Comparison of ENCODE assay signal across 15 cellular contexts in genomic region chrX:155577682-155578081, GRCh38. TPM values are rescaled to one million over a fixed set of nuclear protein-coding genes. Genes with fewer than 3 reads are reported as not detected.
DNase-seq lines count a peak whose midpoint lies in the region; ATAC-seq and TF ChIP-seq lines count a peak whose summit lies in the region.
"Had no signal": no experiment of that assay in that cellular context is flagged by ENCODE, and none has a peak within 500 bp of the region (broad histone marks: within the 10 kb centered on the region; RNA-seq: fewer than 3 reads in every experiment).

No MANE protein-coding gene starts in this region.

- H3K27ac ChIP-seq in caudate nucleus (ENCODE audit: low read depth, low read length) (no peak overlapping the region), trophoblast cell (ENCODE audit: low read depth, low read length) (no peak overlapping the region)
- H3K27ac ChIP-seq: BLaER1 treated with 17β-estradiol and CSF1 and Interleukin-3, amounts not matched to agents 10 nM and 100 nM; colonic mucosa; esophagus squamous epithelium had no signal

- H3K4me1 Mint-ChIP-seq in effector memory CD8-positive, alpha-beta T cell (ENCODE audit: low read depth in 2 of 2): peaks cover 6 to 20% of the 10 kb centered on the region in 2 donors

- no peaks in the 10 kb centered on the region for H4K20me1 ChIP-seq in Loucy (ENCODE audit: insufficient read depth, low read length, poor library complexity, severe bottlenecking)

- no peaks in the 10 kb centered on the region for H3K36me3 ChIP-seq in GM06990 (ENCODE audit: control insufficient read depth, insufficient read depth, low read length)
- H3K36me3 ChIP-seq in Loucy (ENCODE audit: insufficient read depth, low read length): no peaks in the 10 kb centered on the region
- no peaks in the 10 kb centered on the region for H3K36me3 ChIP-seq in trophoblast cell (ENCODE audit: control insufficient read depth in 1 of 2, insufficient read depth in 2 of 2, low read length in 2 of 2)
- H3K36me3 ChIP-seq: colonic mucosa, esophagus squamous epithelium had no signal

- ATAC-seq in GM18907 (IDR thresholded peaks at IDR 0.05; ENCODE audit: unreplicated experiment) (peak; percentile 56), HG02885 (IDR thresholded peaks at IDR 0.05; ENCODE audit: poor library complexity, unreplicated experiment) (no peak)
- peak; percentile 74 for ATAC-seq in effector memory CD8-positive, alpha-beta T cell (replicated peaks)
- ATAC-seq: K562 had no signal

- DNase-seq in GM06990 (ENCODE audit: extremely low read depth, insufficient read length): peak; percentile 7
- DNase-seq in effector memory CD8-positive, alpha-beta T cell: peak in 2 of 3 experiments; percentile 1 to 2
- no peak for DNase-seq in caudate nucleus (lab: John Stamatoyannopoulos, UW)
- DNase-seq in amniotic stem cell (lab: John Stamatoyannopoulos, UW): no peak
- no peak for DNase-seq in trophoblast cell
- DNase-seq: amygdala, colonic mucosa, esophagus squamous epithelium, hippocampal formation, NCI-H187 had no signal

- no peak overlapping the region for H3K9ac ChIP-seq in Loucy (ENCODE audit: low read depth, low read length, poor library complexity, severe bottlenecking)
- no peak overlapping the region for H3K9ac ChIP-seq in trophoblast cell (ENCODE audit: low read length)
- H3K9ac ChIP-seq: BLaER1 treated with 17β-estradiol and CSF1 and Interleukin-3, amounts not matched to agents 10 nM and 100 nM had no signal

- no peaks in the 10 kb centered on the region for H3K27me3 Mint-ChIP-seq in effector memory CD8-positive, alpha-beta T cell

- H3K79me2 ChIP-seq in Loucy (ENCODE audit: insufficient read depth, low read length) (no peaks in the 10 kb centered on the region), trophoblast cell (ENCODE audit: control insufficient read depth, insufficient read depth, low read length, poor library complexity) (no peaks in the 10 kb centered on the region)

- no peak overlapping the region for H2BK12ac ChIP-seq in trophoblast cell (ENCODE audit: low read length)

- no peak overlapping the region for H4K8ac ChIP-seq in trophoblast cell (ENCODE audit: low read depth, low read length)

- H3K4me1 ChIP-seq in Loucy (ENCODE audit: insufficient read depth, low read length, poor library complexity, severe bottlenecking): peaks cover 4% of the 10 kb centered on the region
- H3K4me1 ChIP-seq in trophoblast cell (ENCODE audit: control insufficient read depth in 1 of 2, insufficient read depth in 2 of 2, low read length in 2 of 2): no peaks in the 10 kb centered on the region
- H3K4me1 ChIP-seq: BLaER1 treated with 17β-estradiol and CSF1 and Interleukin-3, amounts not matched to agents 10 nM and 100 nM; colonic mucosa; esophagus squamous epithelium had no signal

- H2BK5ac ChIP-seq in trophoblast cell (ENCODE audit: low read depth, low read length, poor library complexity): no peak overlapping the region

- no CpG with 5 or more reads among the region's 2 CpGs for WGBS in trophoblast cell (ENCODE audit: extremely low coverage, insufficient coverage, insufficient read length)

- H3K9me3 ChIP-seq in Loucy (ENCODE audit: insufficient read depth, low read depth, low read length): no peaks in the 10 kb centered on the region
- no peaks in the 10 kb centered on the region for H3K9me3 ChIP-seq in trophoblast cell (ENCODE audit: insufficient read depth, low read depth, low read length)
- H3K9me3 ChIP-seq: colonic mucosa had no signal

- H3K4me3 ChIP-seq in GM06990 (replicated peaks; ENCODE audit: low read depth, low read length): no peak overlapping the region
- no peak overlapping the region for H3K4me3 ChIP-seq in Loucy (ENCODE audit: low read length, poor library complexity, severe bottlenecking)
- no peak overlapping the region for H3K4me3 ChIP-seq in trophoblast cell (ENCODE audit: low read depth, low read length)
- H3K4me3 ChIP-seq: BLaER1 treated with 17β-estradiol and CSF1 and Interleukin-3, amounts not matched to agents 10 nM and 100 nM; colonic mucosa; esophagus squamous epithelium; K562 had no signal

- H3K4me3 Mint-ChIP-seq in effector memory CD8-positive, alpha-beta T cell: peak overlapping the region; percentile 37 to 52

- H2AK5ac ChIP-seq in trophoblast cell (ENCODE audit: low read length): no peak overlapping the region

- peak overlapping the region; percentile 15 to 68 for H3K27ac Mint-ChIP-seq in effector memory CD8-positive, alpha-beta T cell

- H2BK120ac ChIP-seq in trophoblast cell (ENCODE audit: insufficient read depth, low read length, poor library complexity): no peak overlapping the region

- H2AFZ ChIP-seq in Loucy (ENCODE audit: low read length): no peak overlapping the region
- H2AFZ ChIP-seq in trophoblast cell (ENCODE audit: insufficient read depth, low read length, poor library complexity): no peak overlapping the region

- H3K9me2 ChIP-seq in Loucy (replicated peaks; ENCODE audit: low read depth, low read length): no peaks in the 10 kb centered on the region

- no peak overlapping the region for H4K12ac ChIP-seq in trophoblast cell (ENCODE audit: low read depth, low read length)

- H3K4me2 ChIP-seq in Loucy (ENCODE audit: low read depth, low read length, poor library complexity, severe bottlenecking) (no peak overlapping the region), trophoblast cell (ENCODE audit: low read length) (no peak overlapping the region)
- H3K4me2 ChIP-seq: BLaER1 treated with 17β-estradiol and CSF1 and Interleukin-3, amounts not matched to agents 10 nM and 100 nM had no signal

- H3K4ac ChIP-seq in trophoblast cell (ENCODE audit: low read depth, low read length): no peak overlapping the region

- no peak for TF ChIP-seq CTCF in GM06990 (IDR thresholded peaks at IDR 0.05; ENCODE audit: insufficient read depth, low read length, poor library complexity, severe bottlenecking)
- peak; percentile 42 for TF ChIP-seq CTCF in Loucy (conservative IDR thresholded peaks at IDR 0.05; ENCODE audit: low read length)

- no peaks in the 10 kb centered on the region for H3K9me3 Mint-ChIP-seq in effector memory CD8-positive, alpha-beta T cell

- H3K23ac ChIP-seq in trophoblast cell (ENCODE audit: low read length): no peak overlapping the region

- no peaks in the 10 kb centered on the region for H3K36me3 Mint-ChIP-seq in effector memory CD8-positive, alpha-beta T cell (ENCODE audit: insufficient read depth)

- no peak overlapping the region for H3K18ac ChIP-seq in trophoblast cell (ENCODE audit: low read length)

- no peaks in the 10 kb centered on the region for H3K79me1 ChIP-seq in trophoblast cell (ENCODE audit: low read length)

- no peaks in the 10 kb centered on the region for H3F3A ChIP-seq in Loucy (ENCODE audit: low read depth)

- H3K27me3 ChIP-seq in GM06990 (replicated peaks; ENCODE audit: control insufficient read depth, insufficient read depth, low read length): no peaks in the 10 kb centered on the region
- H3K27me3 ChIP-seq in Loucy (ENCODE audit: insufficient read depth, low read length, poor library complexity, severe bottlenecking): no peaks in the 10 kb centered on the region
- H3K27me3 ChIP-seq in trophoblast cell (ENCODE audit: insufficient read depth, low read length): no peaks in the 10 kb centered on the region
- H3K27me3 ChIP-seq: colonic mucosa, esophagus squamous epithelium had no signal

- no peak overlapping the region for H4K91ac ChIP-seq in trophoblast cell (ENCODE audit: low read depth, low read length)

- H3K14ac ChIP-seq in trophoblast cell (ENCODE audit: low read length): no peak overlapping the region

RNA-seq across cellular contexts. Expression of gene SPRY3, which starts 34.7 kb away (rescaled TPM):
- polyA plus RNA-seq in trophoblast cell (2013): 0.32 and 0.36 TPM in 2 replicates

RNA-seq across cellular contexts. Expression of gene TMLHE, which starts 35.1 kb away (rescaled TPM):
- polyA plus RNA-seq in trophoblast cell (2013): 7.6 and 8.2 TPM in 2 replicates

Comparison
In these comparisons a context has a peak if more than half of its experiments do, and no peak if none do; other contexts are left out.
1. DNase-seq: peak in GM06990 (single experiment) and effector memory CD8-positive, alpha-beta T cell (2 of 3); none in caudate nucleus (0 of 61), amniotic stem cell (single experiment) and trophoblast cell (0 of 2).